In genomic region chr10:99659868-99660366, GRCh38 we compare ENCODE assay signal across 9 cellular contexts. TPM values are rescaled to one million over a fixed set of nuclear protein-coding genes. Genes with fewer than 3 reads are reported as not detected.
A peak's percentile ranks its signal among the peaks of the same experiment; 100 is the strongest.
DNase-seq lines count a peak whose midpoint lies in the region; ATAC-seq and FAIRE-seq lines count a peak whose summit lies in the region.
"Had no signal": no experiment of that assay in that cellular context is flagged by ENCODE, and none has a peak within 500 bp of the region (broad histone marks: within the 10 kb centered on the region; RNA-seq: fewer than 3 reads in every experiment).

No MANE protein-coding gene starts in this region.

- peaks cover 9% of the 10 kb centered on the region for H3K36me3 Mint-ChIP-seq in T-helper 1 cell treated with Interleukin-12 subunit alpha and Interleukin-12 subunit beta and Interleukin-4 antibody, amounts not matched to agents 30 μg/mL and 1 μg/mL, for 36 hours (ENCODE audit: low read depth)
- H3K36me3 Mint-ChIP-seq in activated T-helper 2 cell treated with anti-CD3 and anti-CD28 coated beads, Interferon-gamma antibody, Interleukin-2, Interleukin-4, amounts not matched to agents 10 μg/mL and 5 μg/mL and 100 μg/mL, durations not matched to agents 14 hours and 24 hours and 36 hours (ENCODE audit: low read depth) = peaks cover 10% of the 10 kb centered on the region

- no peak for ATAC-seq in stimulated activated naive CD8-positive, alpha-beta T cell treated with anti-CD3 and anti-CD28 coated beads, Interleukin-15, amount 100 ng/mL, for 72 hours
- no peak for ATAC-seq in GM18858 (IDR thresholded peaks at IDR 0.05; ENCODE audit: unreplicated experiment)

- H3K27ac Mint-ChIP-seq in T-helper 1 cell treated with Interleukin-12 subunit alpha and Interleukin-12 subunit beta and Interleukin-4 antibody, amounts not matched to agents 30 μg/mL and 1 μg/mL, for 36 hours = peak overlapping the region; percentile 23
- no peak overlapping the region for H3K27ac Mint-ChIP-seq in activated T-helper 2 cell treated with anti-CD3 and anti-CD28 coated beads, Interferon-gamma antibody, Interleukin-2, Interleukin-4, amounts not matched to agents 10 μg/mL and 5 μg/mL and 100 μg/mL, durations not matched to agents 14 hours and 24 hours and 36 hours
- peak overlapping the region; percentile 9 to 96 for H3K27ac Mint-ChIP-seq in stimulated activated naive CD8-positive, alpha-beta T cell treated with anti-CD3 and anti-CD28 coated beads, Interleukin-15, amount 100 ng/mL, for 72 hours

- no peaks in the 10 kb centered on the region for H3K9me3 Mint-ChIP-seq in T-helper 1 cell treated with Interleukin-12 subunit alpha and Interleukin-12 subunit beta and Interleukin-4 antibody, amounts not matched to agents 30 μg/mL and 1 μg/mL, for 36 hours
- no peaks in the 10 kb centered on the region for H3K9me3 Mint-ChIP-seq in activated T-helper 2 cell treated with anti-CD3 and anti-CD28 coated beads, Interferon-gamma antibody, Interleukin-2, Interleukin-4, amounts not matched to agents 10 μg/mL and 5 μg/mL and 100 μg/mL, durations not matched to agents 14 hours and 24 hours and 36 hours
- no peaks in the 10 kb centered on the region for H3K9me3 Mint-ChIP-seq in stimulated activated naive CD8-positive, alpha-beta T cell treated with anti-CD3 and anti-CD28 coated beads, Interleukin-15, amount 100 ng/mL, for 72 hours

- intact Hi-C loops in activated T-helper 2 cell treated with anti-CD3 and anti-CD28 coated beads, Interferon-gamma antibody, Interleukin-2, Interleukin-4, amounts not matched to agents 10 μg/mL and 5 μg/mL and 100 μg/mL, durations not matched to agents 14 hours and 24 hours and 36 hours (cut with micrococcal nuclease) = loop anchor here (1.0 kb wide), 3 partner anchors 40 to 230 kb away; partner anchors contain the start of genes COX15, CUTC, GOT1 and SLC25A28

- H3K27me3 Mint-ChIP-seq in T-helper 1 cell treated with Interleukin-12 subunit alpha and Interleukin-12 subunit beta and Interleukin-4 antibody, amounts not matched to agents 30 μg/mL and 1 μg/mL, for 36 hours (ENCODE audit: low read depth) = peaks cover 19% of the 10 kb centered on the region
- peaks cover 19% of the 10 kb centered on the region for H3K27me3 Mint-ChIP-seq in activated T-helper 2 cell treated with anti-CD3 and anti-CD28 coated beads, Interferon-gamma antibody, Interleukin-2, Interleukin-4, amounts not matched to agents 10 μg/mL and 5 μg/mL and 100 μg/mL, durations not matched to agents 14 hours and 24 hours and 36 hours (ENCODE audit: low read depth)
- peaks cover 22% of the 10 kb centered on the region for H3K27me3 Mint-ChIP-seq in stimulated activated naive CD8-positive, alpha-beta T cell treated with anti-CD3 and anti-CD28 coated beads, Interleukin-15, amount 100 ng/mL, for 72 hours

- H3K4me3 Mint-ChIP-seq in T-helper 1 cell treated with Interleukin-12 subunit alpha and Interleukin-12 subunit beta and Interleukin-4 antibody, amounts not matched to agents 30 μg/mL and 1 μg/mL, for 36 hours = peak overlapping the region; percentile 91
- H3K4me3 Mint-ChIP-seq in activated T-helper 2 cell treated with anti-CD3 and anti-CD28 coated beads, Interferon-gamma antibody, Interleukin-2, Interleukin-4, amounts not matched to agents 10 μg/mL and 5 μg/mL and 100 μg/mL, durations not matched to agents 14 hours and 24 hours and 36 hours (ENCODE audit: low read depth) = peak overlapping the region; percentile 96
- H3K4me3 Mint-ChIP-seq in stimulated activated naive CD8-positive, alpha-beta T cell treated with anti-CD3 and anti-CD28 coated beads, Interleukin-15, amount 100 ng/mL, for 72 hours = peak overlapping the region; percentile 90 to 95

- DNase-seq in T-helper 1 cell = no peak
- peak; percentile 10 for DNase-seq in activated T-helper 2 cell treated with anti-CD3 and anti-CD28 coated beads, Interferon-gamma antibody, Interleukin-2, Interleukin-4, amounts not matched to agents 10 μg/mL and 5 μg/mL and 100 μg/mL, durations not matched to agents 14 hours and 24 hours and 36 hours (ENCODE audit: low spot score)
- peak; percentile 12 for DNase-seq in iPS-NIHi11 (ENCODE audit: low spot score)
- no peak for DNase-seq in stimulated activated naive CD8-positive, alpha-beta T cell treated with anti-CD3 and anti-CD28 coated beads, Interleukin-15, amount 100 ng/mL, for 72 hours
- DNase-seq in RCC 7860 (ENCODE audit: low spot score) = no peak
- DNase-seq in middle frontal gyrus (ENCODE audit: extremely low spot score, low spot score) = no peak
- DNase-seq: DND-41 had no signal

- no peak for FAIRE-seq in RCC 7860 (lab: Jason Lieb, UNC)

- peaks cover 20% of the 10 kb centered on the region for H3K4me1 Mint-ChIP-seq in T-helper 1 cell treated with Interleukin-12 subunit alpha and Interleukin-12 subunit beta and Interleukin-4 antibody, amounts not matched to agents 30 μg/mL and 1 μg/mL, for 36 hours (ENCODE audit: low read depth)
- peaks cover 18% of the 10 kb centered on the region for H3K4me1 Mint-ChIP-seq in activated T-helper 2 cell treated with anti-CD3 and anti-CD28 coated beads, Interferon-gamma antibody, Interleukin-2, Interleukin-4, amounts not matched to agents 10 μg/mL and 5 μg/mL and 100 μg/mL, durations not matched to agents 14 hours and 24 hours and 36 hours (ENCODE audit: low read depth)
- H3K4me1 Mint-ChIP-seq in stimulated activated naive CD8-positive, alpha-beta T cell treated with anti-CD3 and anti-CD28 coated beads, Interleukin-15, amount 100 ng/mL, for 72 hours = peaks cover 28% of the 10 kb centered on the region

RNA-seq across cellular contexts. Expression of gene ENTPD7, which starts 0.6 kb away (rescaled TPM):
- total RNA-seq in activated T-helper 2 cell treated with anti-CD3 and anti-CD28 coated beads, Interferon-gamma antibody, Interleukin-2, Interleukin-4, amounts not matched to agents 10 μg/mL and 5 μg/mL and 100 μg/mL, durations not matched to agents 14 hours and 24 hours and 36 hours = 7.5 and 8.2 TPM in 2 replicates

RNA-seq across cellular contexts. Expression of gene SLC25A28, which starts 39.7 kb away (rescaled TPM):
- total RNA-seq in activated T-helper 2 cell treated with anti-CD3 and anti-CD28 coated beads, Interferon-gamma antibody, Interleukin-2, Interleukin-4, amounts not matched to agents 10 μg/mL and 5 μg/mL and 100 μg/mL, durations not matched to agents 14 hours and 24 hours and 36 hours = 45.0 and 46.5 TPM in 2 replicates

Comparison
In these comparisons a context has a peak if more than half of its experiments do, and no peak if none do; other contexts are left out.
1. DNase-seq: peak in activated T-helper 2 cell treated with anti-CD3 and anti-CD28 coated beads, Interferon-gamma antibody, Interleukin-2, Interleukin-4, amounts not matched to agents 10 μg/mL and 5 μg/mL and 100 μg/mL, durations not matched to agents 14 hours and 24 hours and 36 hours (single experiment) and iPS-NIHi11 (single experiment); none in T-helper 1 cell (0 of 5), stimulated activated naive CD8-positive, alpha-beta T cell treated with anti-CD3 and anti-CD28 coated beads, Interleukin-15, amount 100 ng/mL, for 72 hours (0 of 2), RCC 7860 (single experiment) and middle frontal gyrus (single experiment).
2. Peak in every context shown above with its lines, with median percentiles within 50 percentile points of each other: H3K4me3 Mint-ChIP-seq.